11 cellular contexts compared by ENCODE assay signal in genomic region chr6:90098637-90099036, GRCh38.
DNase-seq lines count a peak whose midpoint lies in the region; ATAC-seq and TF ChIP-seq lines count a peak whose summit lies in the region.
"Had no signal": no experiment of that assay in that cellular context is flagged by ENCODE, and none has a peak within 500 bp of the region (broad histone marks: within the 10 kb centered on the region; RNA-seq: fewer than 3 reads in every experiment).

No MANE protein-coding gene starts in this region.

- no peak overlapping the region for H3K9ac ChIP-seq in OCI-LY1 (ENCODE audit: low read length)
- peak overlapping the region in 2 of 5 donors; percentile 38 to 70 for H3K9ac ChIP-seq in subcutaneous abdominal adipose tissue (ENCODE audit: low read length in 5 of 5)
- H3K9ac ChIP-seq: KMS-11 had no signal

- H3K27me3 ChIP-seq in OCI-LY1 (ENCODE audit: insufficient read depth, low read length) = no peaks in the 10 kb centered on the region
- H3K27me3 ChIP-seq in left lung = no peaks in the 10 kb centered on the region
- H3K27me3 ChIP-seq in subcutaneous abdominal adipose tissue (ENCODE audit: control insufficient read depth in 5 of 5, insufficient read depth in 4 of 5, low read length in 5 of 5) = no peaks in the 10 kb centered on the region

- in situ Hi-C loops in astrocyte of the cerebellum (cut with HindIII; ENCODE audit: low sequenced_read_pairs) = no loop called here

- H4K20me1 ChIP-seq in OCI-LY1 (ENCODE audit: insufficient read depth, low read length) = no peaks in the 10 kb centered on the region

- ATAC-seq in left lung = peak; percentile 18

- H3K9me3 ChIP-seq in OCI-LY1 (ENCODE audit: low read length) (no peaks in the 10 kb centered on the region), left lung (no peaks in the 10 kb centered on the region), subcutaneous abdominal adipose tissue (ENCODE audit: control insufficient read depth in 5 of 5, low read length in 5 of 5) (no peaks in the 10 kb centered on the region)

- H3K4me2 ChIP-seq in OCI-LY1 (ENCODE audit: low read length) = no peak overlapping the region
- H3K4me2 ChIP-seq: KMS-11 had no signal

- H3F3A ChIP-seq in OCI-LY1 (ENCODE audit: insufficient read depth, low read length) = no peaks in the 10 kb centered on the region

- TF ChIP-seq CTCF in OCI-LY1 (IDR thresholded peaks at IDR 0.05; ENCODE audit: low read length) (no peak), astrocyte of the cerebellum (IDR thresholded peaks at IDR 0.05; ENCODE audit: low read depth, low read length, missing control alignments) (no peak), left lung (IDR thresholded peaks at IDR 0.05) (no peak)

- DNase-seq in astrocyte of the cerebellum (ENCODE audit: low read depth) = peak; percentile 9
- DNase-seq in left lung = no peak
- DNase-seq in SW480 (ENCODE audit: low spot score) = no peak
- no peak for DNase-seq in NCI-H1694 treated with DMSO at 0.1 percent for 48 hours (lab: John Stamatoyannopoulos, UW)
- no peak for DNase-seq in GM19238 (ENCODE audit: insufficient read length, low spot score)
- DNase-seq in D341Med (ENCODE audit: low spot score) = no peak
- DNase-seq: activated CD8-positive, alpha-beta memory T cell treated with anti-CD3 and anti-CD28 coated beads for 24 hours; stimulated activated CD4-positive, alpha-beta T cell treated with anti-CD3 and anti-CD28 coated beads, Interleukin-4, amount 100 ng/mL, for 1 hour had no signal

- H3K36me3 ChIP-seq in OCI-LY1 (ENCODE audit: insufficient read depth, low read length) (peaks cover 49% of the 10 kb centered on the region), left lung (no peaks in the 10 kb centered on the region), subcutaneous abdominal adipose tissue (ENCODE audit: control insufficient read depth in 5 of 5, insufficient read depth in 5 of 5, low read length in 5 of 5) (no peaks in the 10 kb centered on the region)

- no peak overlapping the region for H2AFZ ChIP-seq in OCI-LY1 (ENCODE audit: low read length)

- H3K79me2 ChIP-seq in OCI-LY1 (ENCODE audit: insufficient read depth, low read length) = peaks cover 84% of the 10 kb centered on the region

- peaks cover 36% of the 10 kb centered on the region for H3K4me1 ChIP-seq in OCI-LY1 (ENCODE audit: insufficient read depth, low read length, severe bottlenecking)
- H3K4me1 ChIP-seq in left lung = peaks cover 0 to 38% of the 10 kb centered on the region in 2 donors
- H3K4me1 ChIP-seq in subcutaneous abdominal adipose tissue (ENCODE audit: control insufficient read depth in 5 of 5, insufficient read depth in 5 of 5, low read length in 5 of 5) = peaks cover 0 to 19% (median 13%) of the 10 kb centered on the region in 5 donors

- intact Hi-C loops in left lung (cut with DNase I) = no loop called here

- H3K4me3 ChIP-seq in OCI-LY1 (ENCODE audit: low read depth, low read length, poor library complexity, severe bottlenecking) (no peak overlapping the region), astrocyte of the cerebellum (ENCODE audit: low read depth, low read length) (no peak overlapping the region), left lung (no peak overlapping the region), subcutaneous abdominal adipose tissue (ENCODE audit: low read depth in 1 of 5, low read length in 5 of 5) (no peak overlapping the region)

- H3K9me2 ChIP-seq in OCI-LY1 (ENCODE audit: low read depth, low read length) = no peaks in the 10 kb centered on the region

- H3K27ac ChIP-seq in OCI-LY1 (ENCODE audit: low read depth, low read length, poor library complexity, severe bottlenecking) = peak overlapping the region; percentile 20
- peak overlapping the region; percentile 45 to 75 for H3K27ac ChIP-seq in left lung
- H3K27ac ChIP-seq in subcutaneous abdominal adipose tissue (ENCODE audit: low read depth, low read length) = peak overlapping the region; percentile 55
- H3K27ac ChIP-seq: KMS-11 had no signal
